ENCODE assay signal across 11 cellular contexts in the genomic region with DNA sequence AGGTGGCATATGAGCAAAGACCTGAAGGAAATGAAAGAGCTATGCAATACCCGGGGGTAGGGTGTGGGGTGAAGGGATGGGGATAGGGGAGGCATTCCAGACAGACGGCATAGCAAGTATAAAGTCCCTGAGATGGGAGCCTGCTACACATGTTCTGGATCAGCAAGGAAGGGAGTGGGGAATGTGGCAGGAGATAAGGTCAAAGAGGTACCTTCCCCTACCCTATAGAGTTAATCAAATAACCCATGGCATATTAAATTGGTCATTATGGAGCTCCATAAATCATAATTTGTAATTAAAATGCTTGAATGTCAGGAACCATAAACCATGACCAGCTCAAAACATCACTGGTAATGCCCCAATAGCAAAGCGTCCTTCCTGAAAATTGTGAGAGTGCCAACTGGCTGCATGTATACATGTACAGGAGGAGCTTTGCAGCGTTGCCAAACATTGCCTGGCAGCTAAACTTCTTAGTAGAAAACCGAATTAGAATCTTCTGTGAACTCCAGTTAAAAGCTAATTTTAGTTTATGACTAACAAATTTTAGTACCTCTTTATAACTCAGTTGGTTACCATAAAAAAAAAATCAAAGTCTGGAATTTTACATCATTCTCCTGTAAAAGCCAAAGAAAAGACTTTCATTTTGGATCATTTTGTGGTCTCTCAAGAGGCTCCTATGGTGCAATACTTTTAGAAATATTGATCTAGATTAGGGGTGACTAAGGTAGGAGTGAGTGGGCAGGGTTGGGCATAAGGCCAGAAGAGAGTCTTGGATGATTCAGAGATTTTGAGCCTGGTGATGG. TPM values are rescaled to one million over a fixed set of nuclear protein-coding genes. Genes with fewer than 3 reads are reported as not detected.
A peak's percentile ranks its signal among the peaks of the same experiment; 100 is the strongest.
DNase-seq lines count a peak whose midpoint lies in the region; ATAC-seq, FAIRE-seq and TF ChIP-seq lines count a peak whose summit lies in the region.
"Had no signal": no experiment of that assay in that cellular context is flagged by ENCODE, and none has a peak within 500 bp of the region (broad histone marks: within the 10 kb centered on the region; RNA-seq: fewer than 3 reads in every experiment).

No MANE protein-coding gene starts in this region.

- H3K4me3 ChIP-seq in GM23248 (no peak overlapping the region), cardiac fibroblast (replicated peaks in 1 of 2; ENCODE audit: low read depth in 2 of 2, low read length in 2 of 2) (no peak overlapping the region), pancreas (no peak overlapping the region)
- H3K4me3 ChIP-seq: tibial artery had no signal

- POLR2A ChIA-PET in HEK293T (lab: Yijun Ruan, JAX), result no interaction called here

- H3K9me3 ChIP-seq in GM23248 (ENCODE audit: low read depth), result no peaks in the 10 kb centered on the region
- H3K9me3 ChIP-seq in pancreas, result no peaks in the 10 kb centered on the region
- H3K9me3 ChIP-seq: tibial artery had no signal

- H4K20me1 ChIP-seq in GM23248 (ENCODE audit: insufficient read depth), result no peaks in the 10 kb centered on the region

- no peaks in the 10 kb centered on the region for H3K79me2 ChIP-seq in GM23248 (ENCODE audit: insufficient read depth)

- CTCF ChIA-PET in HEK293T (lab: Yijun Ruan, JAX), result interaction anchor here (0.6 to 1.4 kb wide), 3 partner anchors 40 to 114 kb away, joined by 3 to 4 read pairs (median 3); no protein-coding TSS in a partner anchor

- peak overlapping the region; percentile 33 for H3K4me2 ChIP-seq in GM23248 (ENCODE audit: unreplicated experiment)

- H3K4me1 ChIP-seq in GM23248 (ENCODE audit: insufficient read depth), result peaks cover 15% of the 10 kb centered on the region
- H3K4me1 ChIP-seq in pancreas, result no peaks in the 10 kb centered on the region

- DNase-seq in GM23248, result peak; percentile 93
- DNase-seq in NOMO-1 (lab: John Stamatoyannopoulos, UW; ENCODE audit: unreplicated experiment in 2 of 2), result peak; percentile 23 to 61
- DNase-seq in cardiac fibroblast (ENCODE audit: low read depth in 2 of 2), result peak; percentile 55 to 76
- DNase-seq in stimulated activated CD4-positive, alpha-beta T cell treated with anti-CD3 and anti-CD28 coated beads, Interleukin-4, amount 100 ng/mL, for 1 hour, result peak; percentile 37
- DNase-seq in pancreas, result no peak
- DNase-seq in NCI-H345 treated with DMSO at 0.1 percent for 48 hours (lab: John Stamatoyannopoulos, UW; ENCODE audit: unreplicated experiment), result no peak
- DNase-seq in HEK293T (ENCODE audit: extremely low spot score), result no peak
- DNase-seq: tibial artery had no signal

- H3K27ac ChIP-seq in GM23248 (peak overlapping the region; percentile 13; the same call in 1 of the 2 replicates), pancreas (no peak overlapping the region)

- H2AFZ ChIP-seq in GM23248, result no peak overlapping the region

- H3K9ac ChIP-seq in GM23248, result no peak overlapping the region

- no peak for FAIRE-seq in pancreas (lab: Jason Lieb, UNC)

- no peaks in the 10 kb centered on the region for H3K27me3 ChIP-seq in GM23248 (replicated peaks; ENCODE audit: insufficient read depth)
- H3K27me3 ChIP-seq in pancreas, result no peaks in the 10 kb centered on the region
- H3K27me3 ChIP-seq: tibial artery had no signal

- TF ChIP-seq CTCF in cardiac fibroblast (IDR thresholded peaks at IDR 0.05; ENCODE audit: low read depth, low read length), result no peak
- TF ChIP-seq CTCF in pancreas (IDR thresholded peaks at IDR 0.05), result no peak

- H3K36me3 ChIP-seq in GM23248 (ENCODE audit: low read depth) (no peaks in the 10 kb centered on the region), pancreas (no peaks in the 10 kb centered on the region)
- H3K36me3 ChIP-seq: tibial artery had no signal

- no peak for ATAC-seq in pancreas
- no peak for ATAC-seq in HG03175 (IDR thresholded peaks at IDR 0.05; ENCODE audit: unreplicated experiment)
- ATAC-seq: Right ventricle myocardium inferior had no signal

- peaks cover 28% of the 10 kb centered on the region for H3F3A ChIP-seq in GM23248 (ENCODE audit: insufficient read depth)

- in situ Hi-C loops in GM23248 (cut with MboI), result no loop called here

- intact Hi-C loops in pancreas (cut with DNase I), result no loop called here

- WGBS in GM23248 (ENCODE audit: low coverage in 1 of 2, low lambda C conversion rate in 2 of 2, missing lambda C conversion rate in 2 of 2), 2 experiments, result 3 to 4% methylated on average over 5 of the region's 5 CpGs
- 31 to 39% methylated on average over 5 of the region's 5 CpGs for WGBS in pancreas, 2 donors

- H3K9me2 ChIP-seq in GM23248 (ENCODE audit: insufficient read depth), result no peaks in the 10 kb centered on the region

TF ChIP-seq in HEK293T, 16 proteins besides CTCF, POLR2A, EP300 and RAD21:
- TF ChIP-seq L3MBTL2 (conservative IDR thresholded peaks at IDR 0.05), result no peak
- no peak for TF ChIP-seq NFRKB (IDR thresholded peaks at IDR 0.05)
- TF ChIP-seq HDGF (IDR thresholded peaks at IDR 0.05; ENCODE audit: borderline replicate concordance), result no peak
- TF ChIP-seq LEF1 (IDR thresholded peaks at IDR 0.05; ENCODE audit: borderline replicate concordance), result no peak
- no peak for TF ChIP-seq ZNF384 (IDR thresholded peaks at IDR 0.05)
- TF ChIP-seq BHLHE40 (IDR thresholded peaks at IDR 0.05; ENCODE audit: borderline replicate concordance), result no peak
- TF ChIP-seq FOXA1 (IDR thresholded peaks at IDR 0.05), result no peak
- no peak for TF ChIP-seq SP1 (IDR thresholded peaks at IDR 0.05)
- TF ChIP-seq SUZ12 (IDR thresholded peaks at IDR 0.05), result no peak
- no peak for TF ChIP-seq TARDBP (IDR thresholded peaks at IDR 0.05)
- TF ChIP-seq, protein P1, sequence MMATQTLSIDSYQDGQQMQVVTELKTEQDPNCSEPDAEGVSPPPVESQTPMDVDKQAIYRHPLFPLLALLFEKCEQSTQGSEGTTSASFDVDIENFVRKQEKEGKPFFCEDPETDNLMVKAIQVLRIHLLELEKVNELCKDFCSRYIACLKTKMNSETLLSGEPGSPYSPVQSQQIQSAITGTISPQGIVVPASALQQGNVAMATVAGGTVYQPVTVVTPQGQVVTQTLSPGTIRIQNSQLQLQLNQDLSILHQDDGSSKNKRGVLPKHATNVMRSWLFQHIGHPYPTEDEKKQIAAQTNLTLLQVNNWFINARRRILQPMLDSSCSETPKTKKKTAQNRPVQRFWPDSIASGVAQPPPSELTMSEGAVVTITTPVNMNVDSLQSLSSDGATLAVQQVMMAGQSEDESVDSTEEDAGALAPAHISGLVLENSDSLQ (IDR thresholded peaks at IDR 0.05), result no peak
- no peak for TF ChIP-seq CTBP1 (IDR thresholded peaks at IDR 0.05; ENCODE audit: borderline replicate concordance)
- no peak for TF ChIP-seq FOXK2 (IDR thresholded peaks at IDR 0.05)
- no peak for TF ChIP-seq ARNT (IDR thresholded peaks at IDR 0.05)
- no peak for TF ChIP-seq ELF4 (IDR thresholded peaks at IDR 0.05)

RNA-seq across cellular contexts. Expression of a gene that starts 4.7 kb away (rescaled TPM):
- total RNA-seq in GM23248 (2014; rRNA removed; shearing (Covaris generic)), result not detected in 2 replicates
- not detected in 2 replicates for polyA plus RNA-seq in GM23248 (2016; fragmentation: Nextera tagmentation; extraction: Ambion mirVana)
- total RNA-seq in pancreas, result under 1 TPM; 0.16 to 0.69 (median 0.38) TPM
- 1 to 10 TPM in 1 of 2 donors, under 1 TPM in 1; 0.99 to 5.0 TPM for polyA plus RNA-seq in pancreas
- total RNA-seq: osteocyte, Right ventricle myocardium inferior had no signal

RNA-seq across cellular contexts. Expression of a gene that starts 4.9 kb away (rescaled TPM):
- 9.1 and 12.3 TPM in 2 replicates for total RNA-seq in GM23248 (2014; rRNA removed; shearing (Covaris generic))
- 7.6 and 7.8 TPM in 2 replicates for polyA plus RNA-seq in GM23248 (2016; fragmentation: Nextera tagmentation; extraction: Ambion mirVana)
- 1 to 10 TPM; 4.5 to 9.6 (median 7.0) TPM for total RNA-seq in pancreas
- 1 to 10 TPM; 9.7 to 9.8 TPM for polyA plus RNA-seq in pancreas

RNA-seq across cellular contexts. Expression of a gene that starts 59.5 kb away (rescaled TPM):
- not detected in 2 replicates for total RNA-seq in GM23248 (2014; rRNA removed; shearing (Covaris generic))
- polyA plus RNA-seq in GM23248 (2016; fragmentation: Nextera tagmentation; extraction: Ambion mirVana), result 0.35 TPM in 1 of 2 replicates, not detected in the other
- 1 to 10 TPM in 1 of 6 donors, under 1 TPM in 5; 0.24 to 1.1 (median 0.49) TPM for total RNA-seq in pancreas
- polyA plus RNA-seq in pancreas, result 1 to 10 TPM; 1.7 to 4.3 TPM

Comparison
In these comparisons a context has a peak if more than half of its experiments do, and no peak if none do; other contexts are left out.
1. DNase-seq: peak in GM23248 (single experiment), NOMO-1 (2 of 2), cardiac fibroblast (2 of 2) and stimulated activated CD4-positive, alpha-beta T cell treated with anti-CD3 and anti-CD28 coated beads, Interleukin-4, amount 100 ng/mL, for 1 hour (single experiment); none in pancreas (0 of 6), NCI-H345 treated with DMSO at 0.1 percent for 48 hours (single experiment) and HEK293T (single experiment).